Comparison of ENCODE assay signal across 11 cellular contexts in the genomic region with DNA sequence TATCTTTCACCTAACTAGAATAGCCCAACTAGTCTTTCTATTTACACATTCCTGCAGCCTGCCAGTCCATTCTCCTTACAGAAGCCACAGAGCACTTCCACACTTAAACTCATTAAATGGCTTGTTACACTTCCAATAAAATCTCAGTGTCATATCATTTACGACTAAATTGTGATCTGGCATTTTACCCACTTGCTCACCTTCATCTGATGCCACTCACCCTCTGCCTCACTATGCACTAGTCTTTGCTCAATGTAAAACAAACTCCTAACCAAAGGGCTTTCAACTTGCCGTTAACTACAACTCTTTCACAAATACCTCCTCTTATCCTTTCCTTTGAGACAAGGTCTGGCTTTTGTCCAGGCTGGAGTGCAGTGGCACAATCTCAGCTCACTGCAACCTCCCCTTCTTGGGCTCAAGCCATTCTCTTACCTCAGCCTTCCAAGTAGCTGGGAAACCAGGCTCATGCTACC. TPM values are rescaled to one million over a fixed set of nuclear protein-coding genes. Genes with fewer than 3 reads are reported as not detected.
DNase-seq lines count a peak whose midpoint lies in the region; ATAC-seq and TF ChIP-seq lines count a peak whose summit lies in the region.
"Had no signal": no experiment of that assay in that cellular context is flagged by ENCODE, and none has a peak within 500 bp of the region (broad histone marks: within the 10 kb centered on the region; RNA-seq: fewer than 3 reads in every experiment).

No MANE protein-coding gene starts in this region.

- no peak overlapping the region for H2BK120ac ChIP-seq in neuronal stem cell (ENCODE audit: low read depth, low read length)

- H3K4me1 ChIP-seq in neuronal stem cell (ENCODE audit: control insufficient read depth in 2 of 2, insufficient read depth in 1 of 2, low read depth in 1 of 2, low read length in 2 of 2): peaks cover 0 to 5% of the 10 kb centered on the region in 2 donors

- no peak overlapping the region for H3K9ac ChIP-seq in neuronal stem cell (ENCODE audit: low read depth, low read length, poor library complexity)

- TF ChIP-seq CTCF in foreskin fibroblast (IDR thresholded peaks at IDR 0.05; ENCODE audit: low read depth, low read length): no peak
- TF ChIP-seq CTCF in osteocyte (IDR thresholded peaks at IDR 0.05): no peak

- H3K4ac ChIP-seq in neuronal stem cell (ENCODE audit: low read length): no peak overlapping the region

- H2BK15ac ChIP-seq in neuronal stem cell (ENCODE audit: low read length): no peak overlapping the region

- peaks cover 0 to 15% of the 10 kb centered on the region in 2 donors for H3K36me3 ChIP-seq in neuronal stem cell (replicated peaks in 1 of 2; ENCODE audit: control insufficient read depth in 2 of 2, insufficient read depth in 2 of 2, low read length in 2 of 2)

- no peaks in the 10 kb centered on the region for H3K9me3 Mint-ChIP-seq in osteocyte (ENCODE audit: unreplicated experiment)
- H3K9me3 Mint-ChIP-seq: CD4-positive, CD25-positive, alpha-beta regulatory T cell had no signal

- no peaks in the 10 kb centered on the region for H3K79me1 ChIP-seq in neuronal stem cell (ENCODE audit: low read depth, low read length)

- H3K27ac Mint-ChIP-seq in osteocyte (ENCODE audit: unreplicated experiment): no peak overlapping the region
- H3K27ac Mint-ChIP-seq: CD4-positive, CD25-positive, alpha-beta regulatory T cell had no signal

- no peak overlapping the region for H3K4me2 ChIP-seq in neuronal stem cell (ENCODE audit: insufficient read depth, low read length, poor library complexity, severe bottlenecking)

- H2AFZ ChIP-seq in neuronal stem cell (ENCODE audit: low read length): no peak overlapping the region

- no peaks in the 10 kb centered on the region for H3K27me3 ChIP-seq in neuronal stem cell (ENCODE audit: control insufficient read depth in 3 of 3, insufficient read depth in 3 of 3, low read depth in 1 of 3, low read length in 3 of 3)

- H3K27me3 Mint-ChIP-seq in osteocyte (ENCODE audit: unreplicated experiment): no peaks in the 10 kb centered on the region
- H3K27me3 Mint-ChIP-seq: CD4-positive, CD25-positive, alpha-beta regulatory T cell had no signal

- H3K4me3 Mint-ChIP-seq in osteocyte (ENCODE audit: unreplicated experiment): no peak overlapping the region
- H3K4me3 Mint-ChIP-seq: CD4-positive, CD25-positive, alpha-beta regulatory T cell had no signal

- H2BK5ac ChIP-seq in neuronal stem cell (ENCODE audit: low read length): no peak overlapping the region

- H3K14ac ChIP-seq in neuronal stem cell (ENCODE audit: low read length): no peak overlapping the region

- no peak overlapping the region for H4K91ac ChIP-seq in neuronal stem cell (ENCODE audit: low read depth, low read length, poor library complexity)

- peak overlapping the region; percentile 65 for H4K8ac ChIP-seq in neuronal stem cell (ENCODE audit: low read depth, low read length)

- H3K27ac ChIP-seq in neuronal stem cell (replicated peaks; ENCODE audit: low read length): peak overlapping the region; percentile 58

- no peaks in the 10 kb centered on the region for H3K9me3 ChIP-seq in neuronal stem cell (replicated peaks in 1 of 2; ENCODE audit: control insufficient read depth in 2 of 2, insufficient read depth in 1 of 2, low read depth in 1 of 2, low read length in 2 of 2)

- no CpG with 5 or more reads among the region's 2 CpGs for WGBS in neuronal stem cell (ENCODE audit: extremely low coverage in 2 of 2, insufficient read length in 2 of 2, insufficient replicate concordance in 1 of 2), 2 donors

- DNase-seq in EL: peak; percentile 22
- DNase-seq in NCI-H226: peak; percentile 94
- peak; percentile 10 to 56 for DNase-seq in foreskin fibroblast
- no peak for DNase-seq in neuronal stem cell (ENCODE audit: low spot score)
- DNase-seq in DMS153 treated with DMSO at 0.1 percent for 48 hours (lab: John Stamatoyannopoulos, UW; ENCODE audit: unreplicated experiment): no peak
- DNase-seq in osteocyte (ENCODE audit: extremely low spot score, unreplicated experiment): no peak
- DNase-seq: activated CD8-positive, alpha-beta memory T cell treated with anti-CD3 and anti-CD28 coated beads for 24 hours; CD4-positive, CD25-positive, alpha-beta regulatory T cell had no signal

- no peak overlapping the region for H3K18ac ChIP-seq in neuronal stem cell (ENCODE audit: low read length)

- ATAC-seq in HG02981 (IDR thresholded peaks at IDR 0.05; ENCODE audit: unreplicated experiment): no peak
- ATAC-seq in SK-N-SH treated with all-trans-retinoic acid at 6 μM for 48 hours: no peak
- ATAC-seq: GM12878 had no signal

- no peak overlapping the region for H2AK5ac ChIP-seq in neuronal stem cell (ENCODE audit: low read depth, low read length)

- no peak overlapping the region for H3K4me3 ChIP-seq in foreskin fibroblast (ENCODE audit: low read depth in 1 of 2, low read length in 2 of 2)
- H3K4me3 ChIP-seq in neuronal stem cell (ENCODE audit: low read length in 2 of 2): no peak overlapping the region
- H3K4me3 ChIP-seq: GM12878 had no signal

- H3K36me3 Mint-ChIP-seq in osteocyte (ENCODE audit: unreplicated experiment): peaks cover 9% of the 10 kb centered on the region

- H2BK12ac ChIP-seq in neuronal stem cell (ENCODE audit: low read length): no peak overlapping the region

- H3K23ac ChIP-seq in neuronal stem cell (ENCODE audit: low read depth, low read length, poor library complexity): no peak overlapping the region

- H3K4me1 Mint-ChIP-seq in osteocyte (ENCODE audit: unreplicated experiment): peaks cover 16% of the 10 kb centered on the region

TF ChIP-seq in SK-N-SH treated with all-trans-retinoic acid at 6 μM for 48 hours, 23 proteins besides CTCF, POLR2A, EP300 and RAD21:
- TF ChIP-seq, protein P1, sequence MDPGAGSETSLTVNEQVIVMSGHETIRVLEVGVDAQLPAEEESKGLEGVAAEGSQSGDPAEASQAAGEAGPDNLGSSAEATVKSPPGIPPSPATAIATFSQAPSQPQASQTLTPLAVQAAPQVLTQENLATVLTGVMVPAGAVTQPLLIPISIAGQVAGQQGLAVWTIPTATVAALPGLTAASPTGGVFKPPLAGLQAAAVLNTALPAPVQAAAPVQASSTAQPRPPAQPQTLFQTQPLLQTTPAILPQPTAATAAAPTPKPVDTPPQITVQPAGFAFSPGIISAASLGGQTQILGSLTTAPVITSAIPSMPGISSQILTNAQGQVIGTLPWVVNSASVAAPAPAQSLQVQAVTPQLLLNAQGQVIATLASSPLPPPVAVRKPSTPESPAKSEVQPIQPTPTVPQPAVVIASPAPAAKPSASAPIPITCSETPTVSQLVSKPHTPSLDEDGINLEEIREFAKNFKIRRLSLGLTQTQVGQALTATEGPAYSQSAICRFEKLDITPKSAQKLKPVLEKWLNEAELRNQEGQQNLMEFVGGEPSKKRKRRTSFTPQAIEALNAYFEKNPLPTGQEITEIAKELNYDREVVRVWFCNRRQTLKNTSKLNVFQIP (CRISPR knock-in tag; IDR thresholded peaks at IDR 0.05; ENCODE audit: borderline replicate concordance, low read depth): no peak
- TF ChIP-seq ZNF70 (CRISPR knock-in tag; IDR thresholded peaks at IDR 0.05) (no peak), GLIS3 (CRISPR knock-in tag; IDR thresholded peaks at IDR 0.05) (no peak), CSDC2 (CRISPR knock-in tag; IDR thresholded peaks at IDR 0.05) (no peak), RARB (CRISPR knock-in tag; IDR thresholded peaks at IDR 0.05) (no peak), ESRRG (CRISPR knock-in tag; IDR thresholded peaks at IDR 0.05) (no peak), ZNF565 (CRISPR knock-in tag; conservative IDR thresholded peaks at IDR 0.05; ENCODE audit: low read depth) (no peak), BACH2 (CRISPR knock-in tag; IDR thresholded peaks at IDR 0.05; ENCODE audit: borderline replicate concordance) (no peak), ISL1 (CRISPR knock-in tag; IDR thresholded peaks at IDR 0.05) (no peak), ZC3H10 (CRISPR knock-in tag; IDR thresholded peaks at IDR 0.05) (no peak), OSR1 (CRISPR knock-in tag; IDR thresholded peaks at IDR 0.05) (no peak), PPARA (CRISPR knock-in tag; IDR thresholded peaks at IDR 0.05; ENCODE audit: borderline replicate concordance) (no peak), ZNF8 (CRISPR knock-in tag; IDR thresholded peaks at IDR 0.05) (no peak), ZFP30 (CRISPR knock-in tag; IDR thresholded peaks at IDR 0.05) (no peak)
- TF ChIP-seq, protein P2, sequence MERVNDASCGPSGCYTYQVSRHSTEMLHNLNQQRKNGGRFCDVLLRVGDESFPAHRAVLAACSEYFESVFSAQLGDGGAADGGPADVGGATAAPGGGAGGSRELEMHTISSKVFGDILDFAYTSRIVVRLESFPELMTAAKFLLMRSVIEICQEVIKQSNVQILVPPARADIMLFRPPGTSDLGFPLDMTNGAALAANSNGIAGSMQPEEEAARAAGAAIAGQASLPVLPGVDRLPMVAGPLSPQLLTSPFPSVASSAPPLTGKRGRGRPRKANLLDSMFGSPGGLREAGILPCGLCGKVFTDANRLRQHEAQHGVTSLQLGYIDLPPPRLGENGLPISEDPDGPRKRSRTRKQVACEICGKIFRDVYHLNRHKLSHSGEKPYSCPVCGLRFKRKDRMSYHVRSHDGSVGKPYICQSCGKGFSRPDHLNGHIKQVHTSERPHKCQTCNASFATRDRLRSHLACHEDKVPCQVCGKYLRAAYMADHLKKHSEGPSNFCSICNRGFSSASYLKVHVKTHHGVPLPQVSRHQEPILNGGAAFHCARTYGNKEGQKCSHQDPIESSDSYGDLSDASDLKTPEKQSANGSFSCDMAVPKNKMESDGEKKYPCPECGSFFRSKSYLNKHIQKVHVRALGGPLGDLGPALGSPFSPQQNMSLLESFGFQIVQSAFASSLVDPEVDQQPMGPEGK (CRISPR knock-in tag; IDR thresholded peaks at IDR 0.05; ENCODE audit: borderline replicate concordance): no peak

RNA-seq across cellular contexts. Expression of a gene that starts 24.1 kb away (rescaled TPM):
- 23.3 TPM for polyA plus RNA-seq in neuronal stem cell (2013, experiment 1 of 2)
- polyA plus RNA-seq in neuronal stem cell (2013, experiment 2 of 2): 23.0 TPM
- 29.6 and 36.7 TPM in 2 replicates for total RNA-seq in osteocyte

Comparison
In these comparisons a context has a peak if more than half of its experiments do, and no peak if none do; other contexts are left out.
1. DNase-seq: peak in EL (single experiment), NCI-H226 (single experiment) and foreskin fibroblast (2 of 2); none in neuronal stem cell (single experiment), DMS153 treated with DMSO at 0.1 percent for 48 hours (single experiment) and osteocyte (single experiment).